Comparison of ENCODE assay signal across 7 cellular contexts in genomic region chr5:137888875-137889759, GRCh38. TPM values are rescaled to one million over a fixed set of nuclear protein-coding genes. Genes with fewer than 3 reads are reported as not detected.
DNase-seq lines count a peak whose midpoint lies in the region; ATAC-seq, FAIRE-seq and TF ChIP-seq lines count a peak whose summit lies in the region.

Gene PKD2L2 (plus strand): TSS chr5:137889457. CDS start chr5:137889492, 35 bp downstream.

- 16 to 23% methylated on average over 59 of the region's 59 CpGs for WGBS in pancreas, 2 donors
- WGBS in thymus, result 14% methylated on average over 59 of the region's 59 CpGs

- H3K27me3 ChIP-seq in pancreas, result no peaks in the 10 kb centered on the region
- no peaks in the 10 kb centered on the region for H3K27me3 ChIP-seq in thymus (ENCODE audit: control insufficient read depth, insufficient read depth)

- H3K4me3 ChIP-seq in pancreas (peak within 1 kb of the TSS; percentile 18 to 52 (median 30)), thymus (ENCODE audit: low read length) (peak within 1 kb of the TSS; percentile 42)

- H3K4me1 ChIP-seq in pancreas (no peaks in the 10 kb centered on the region), thymus (ENCODE audit: control insufficient read depth, insufficient read depth, low read length) (peaks cover 6% of the 10 kb centered on the region)

- no peak for FAIRE-seq in pancreas (lab: Jason Lieb, UNC)

- peak within 1 kb of the TSS; percentile 88 for H3K4me3 Mint-ChIP-seq in activated naive CD4-positive, alpha-beta T cell treated with anti-CD3 and anti-CD28 coated beads for 36 hours

- peaks cover 4% of the 10 kb centered on the region for H3K27me3 Mint-ChIP-seq in activated naive CD4-positive, alpha-beta T cell treated with anti-CD3 and anti-CD28 coated beads for 36 hours (ENCODE audit: low read depth)

- H3K36me3 Mint-ChIP-seq in activated naive CD4-positive, alpha-beta T cell treated with anti-CD3 and anti-CD28 coated beads for 36 hours (ENCODE audit: low read depth), result peaks cover 1% of the 10 kb centered on the region

- no peaks in the 10 kb centered on the region for H3K9me3 ChIP-seq in pancreas
- H3K9me3 ChIP-seq in thymus (ENCODE audit: control insufficient read depth), result no peaks in the 10 kb centered on the region

- ATAC-seq in GM18868 (IDR thresholded peaks at IDR 0.05; ENCODE audit: unreplicated experiment) (peak; percentile 92), HG03064 (IDR thresholded peaks at IDR 0.05; ENCODE audit: low read depth, unreplicated experiment) (peak; percentile 90), pancreas (peak; percentile 97 to 100 (median 98))

- peak within 1 kb of the TSS; percentile 29 to 82 (median 54) for H3K27ac ChIP-seq in pancreas
- H3K27ac ChIP-seq in thymus (ENCODE audit: low read depth), result peak within 1 kb of the TSS; percentile 73

- no peaks in the 10 kb centered on the region for H3K36me3 ChIP-seq in pancreas
- no peaks in the 10 kb centered on the region for H3K36me3 ChIP-seq in thymus (ENCODE audit: control insufficient read depth, insufficient read depth)

- DNase-seq in activated naive CD4-positive, alpha-beta T cell treated with anti-CD3 and anti-CD28 coated beads for 36 hours, result peak; percentile 84
- DNase-seq in head of caudate nucleus (peak; percentile 50 to 94 (median 86)), pancreas (peak; percentile 68 to 93 (median 78))

- peaks cover 21% of the 10 kb centered on the region for H3K4me1 Mint-ChIP-seq in activated naive CD4-positive, alpha-beta T cell treated with anti-CD3 and anti-CD28 coated beads for 36 hours (ENCODE audit: low read depth)

- intact Hi-C loops in activated naive CD4-positive, alpha-beta T cell treated with anti-CD3 and anti-CD28 coated beads for 36 hours (cut with micrococcal nuclease), result loop anchor here (1.0 to 2.0 kb wide), 4 partner anchors 50 to 143 kb away; partner anchors contain the start of gene HNRNPA0
- intact Hi-C loops in head of caudate nucleus (cut with DNase I), result loop anchor here (10.0 kb wide), 1 partner anchor 146 kb away; the partner anchor contains the start of gene FAM13B
- intact Hi-C loops in pancreas (cut with DNase I), result no loop called here

- TF ChIP-seq CTCF in pancreas (IDR thresholded peaks at IDR 0.05), result no peak

- H3K27ac Mint-ChIP-seq in activated naive CD4-positive, alpha-beta T cell treated with anti-CD3 and anti-CD28 coated beads for 36 hours, result peak within 1 kb of the TSS; percentile 87

- TF ChIP-seq POLR2A in Raji (IDR thresholded peaks at IDR 0.05; ENCODE audit: insufficient read depth, low read depth, low read length), result peak; percentile 80

- no peaks in the 10 kb centered on the region for H3K9me3 Mint-ChIP-seq in activated naive CD4-positive, alpha-beta T cell treated with anti-CD3 and anti-CD28 coated beads for 36 hours

- CTCF ChIA-PET in activated naive CD4-positive, alpha-beta T cell treated with anti-CD3 and anti-CD28 coated beads for 36 hours (lab: Charles Lee), result interaction anchor here (0.7 to 2.6 kb wide), 6 partner anchors 8 to 229 kb away, joined by 3 to 16 read pairs (median 4); no protein-coding TSS in a partner anchor

RNA-seq across cellular contexts. Expression of gene PKD2L2, which starts in this region (rescaled TPM):
- not detected for total RNA-seq in activated naive CD4-positive, alpha-beta T cell treated with anti-CD3 and anti-CD28 coated beads for 36 hours
- total RNA-seq in pancreas, result under 1 TPM in 1 of 6 donors, not detected in 5; 0.23 TPM
- under 1 TPM in 1 of 2 donors, not detected in 1; 0.05 TPM for polyA plus RNA-seq in pancreas
- polyA plus RNA-seq in thymus, result 0.07 TPM

Comparison
In these comparisons a context has a peak if more than half of its experiments do, and no peak if none do; other contexts are left out.
1. Peak in every context shown above with its lines: DNase-seq, ATAC-seq, H3K4me3 ChIP-seq and H3K27ac ChIP-seq.
2. Peak in DNase-seq in activated naive CD4-positive, alpha-beta T cell treated with anti-CD3 and anti-CD28 coated beads for 36 hours; RNA of the gene not detected or under 1 TPM.
3. Peak in DNase-seq, ATAC-seq, H3K4me3 ChIP-seq and H3K27ac ChIP-seq in pancreas; RNA of the gene not detected or under 1 TPM.
4. intact Hi-C loops: an anchor here in activated naive CD4-positive, alpha-beta T cell treated with anti-CD3 and anti-CD28 coated beads for 36 hours (1.0 to 2.0 kb wide) and head of caudate nucleus (10.0 kb wide); none called in pancreas.